13 cellular contexts compared by ENCODE assay signal in genomic region chr12:103807561-103808238, GRCh38.
"Had no signal": no experiment of that assay in that cellular context is flagged by ENCODE, and none has a peak within 500 bp of the region (broad histone marks: within the 10 kb centered on the region; RNA-seq: fewer than 3 reads in every experiment).

No MANE protein-coding gene starts in this region.

- H3K4me1 Mint-ChIP-seq: activated naive CD8-positive, alpha-beta T cell treated with anti-CD3 and anti-CD28 coated beads, Interleukin-2, amount 10 ng/mL, durations not matched to agents 7 days and 5 days; immature natural killer cell had no signal

- H3K9me3 ChIP-seq: lower lobe of right lung, right atrium auricular region had no signal

- ATAC-seq: activated T-cell treated with anti-CD3 and anti-CD28 coated beads, Interleukin-2, amount 50 U/mL, for 4 hours; effector memory CD8-positive, alpha-beta T cell; stimulated activated naive B cell treated with anti-CD40 and anti-IgM and Interleukin-4, amounts not matched to agents 10 μg/mL and 1 μg/mL and 100 μg/mL, for 72 hours had no signal

- H3K27ac ChIP-seq: lower lobe of right lung, right atrium auricular region had no signal

- DNase-seq: activated CD4-positive, alpha-beta memory T cell treated with anti-CD3 and anti-CD28 coated beads for 36 hours; activated CD4-positive, alpha-beta T cell treated with anti-CD3 and anti-CD28 coated beads for 1 hour; activated gamma-delta T cell; activated naive CD8-positive, alpha-beta T cell treated with anti-CD3 and anti-CD28 coated beads, Interleukin-2, amount 10 ng/mL, durations not matched to agents 7 days and 5 days; activated T-cell treated with anti-CD3 and anti-CD28 coated beads, Interleukin-2, amount 50 U/mL, for 4 hours; effector memory CD8-positive, alpha-beta T cell; glutamatergic neuron; immature natural killer cell; lower lobe of right lung; naive B cell; stimulated activated naive B cell treated with anti-CD40 and anti-IgM and Interleukin-4, amounts not matched to agents 10 μg/mL and 1 μg/mL and 100 μg/mL, for 72 hours had no signal

- H3K27ac Mint-ChIP-seq: activated CD4-positive, alpha-beta memory T cell treated with anti-CD3 and anti-CD28 coated beads for 36 hours; activated naive CD8-positive, alpha-beta T cell treated with anti-CD3 and anti-CD28 coated beads, Interleukin-2, amount 10 ng/mL, durations not matched to agents 7 days and 5 days; effector memory CD8-positive, alpha-beta T cell; immature natural killer cell had no signal

- H3K4me3 Mint-ChIP-seq: activated CD4-positive, alpha-beta memory T cell treated with anti-CD3 and anti-CD28 coated beads for 36 hours; activated naive CD8-positive, alpha-beta T cell treated with anti-CD3 and anti-CD28 coated beads, Interleukin-2, amount 10 ng/mL, durations not matched to agents 7 days and 5 days; activated T-cell treated with anti-CD3 and anti-CD28 coated beads, Interleukin-2, amount 50 U/mL, for 4 hours; effector memory CD8-positive, alpha-beta T cell; immature natural killer cell; stimulated activated naive B cell treated with anti-CD40 and anti-IgM and Interleukin-4, amounts not matched to agents 10 μg/mL and 1 μg/mL and 100 μg/mL, for 72 hours; type B pancreatic cell had no signal

- H3K27me3 Mint-ChIP-seq: activated CD4-positive, alpha-beta memory T cell treated with anti-CD3 and anti-CD28 coated beads for 36 hours; activated naive CD8-positive, alpha-beta T cell treated with anti-CD3 and anti-CD28 coated beads, Interleukin-2, amount 10 ng/mL, durations not matched to agents 7 days and 5 days; effector memory CD8-positive, alpha-beta T cell; naive B cell; stimulated activated naive B cell treated with anti-CD40 and anti-IgM and Interleukin-4, amounts not matched to agents 10 μg/mL and 1 μg/mL and 100 μg/mL, for 72 hours; type B pancreatic cell had no signal

- H3K27me3 ChIP-seq: right atrium auricular region had no signal

- H3K9me3 Mint-ChIP-seq: activated CD4-positive, alpha-beta memory T cell treated with anti-CD3 and anti-CD28 coated beads for 36 hours; activated naive CD8-positive, alpha-beta T cell treated with anti-CD3 and anti-CD28 coated beads, Interleukin-2, amount 10 ng/mL, durations not matched to agents 7 days and 5 days; activated T-cell treated with anti-CD3 and anti-CD28 coated beads, Interleukin-2, amount 50 U/mL, for 4 hours; effector memory CD8-positive, alpha-beta T cell; immature natural killer cell; stimulated activated naive B cell treated with anti-CD40 and anti-IgM and Interleukin-4, amounts not matched to agents 10 μg/mL and 1 μg/mL and 100 μg/mL, for 72 hours; type B pancreatic cell had no signal

- H3K4me3 ChIP-seq: lower lobe of right lung, right atrium auricular region had no signal

- H3K36me3 ChIP-seq: lower lobe of right lung, right atrium auricular region had no signal
